In the genomic region with DNA sequence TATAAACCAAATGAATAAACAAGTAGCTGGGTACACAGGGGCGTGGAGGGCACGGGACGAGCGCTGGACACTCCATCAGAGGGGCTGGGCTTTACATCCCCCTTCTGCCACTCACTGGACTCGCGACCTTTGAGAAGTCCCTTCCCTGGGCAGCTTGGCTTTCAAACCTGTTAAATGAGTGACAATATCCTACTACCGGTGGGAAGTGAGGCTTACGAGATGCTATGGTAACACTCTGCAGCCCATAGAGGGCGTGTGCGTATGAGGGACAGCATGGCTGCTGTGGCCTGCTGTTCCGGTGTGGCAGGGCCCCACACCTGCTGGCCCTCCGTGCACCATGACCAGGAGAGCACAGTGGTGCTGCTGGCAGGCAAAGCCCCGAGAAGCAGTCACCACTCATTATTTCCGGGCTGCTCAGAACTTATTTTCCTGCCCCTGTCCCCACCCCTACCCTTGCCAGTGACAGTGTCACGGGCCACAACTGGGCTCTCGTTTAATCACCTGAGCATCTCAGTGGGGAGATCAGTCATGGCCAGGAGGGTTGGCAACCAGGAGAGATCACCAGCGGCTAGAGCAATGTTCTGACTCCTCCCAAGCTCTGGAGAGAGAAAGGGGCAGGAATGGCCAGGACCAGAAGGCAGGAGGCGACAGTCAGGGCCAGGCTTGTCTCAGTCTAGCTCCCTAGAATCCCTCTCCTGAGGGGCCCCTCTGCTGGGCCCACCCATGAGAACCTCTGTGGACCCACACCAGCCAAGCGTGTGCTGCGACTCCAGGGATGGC, we compare ENCODE assay signal across 14 cellular contexts. TPM values are rescaled to one million over a fixed set of nuclear protein-coding genes. Genes with fewer than 3 reads are reported as not detected.
A peak's percentile ranks its signal among the peaks of the same experiment; 100 is the strongest.
DNase-seq lines count a peak whose midpoint lies in the region; TF ChIP-seq lines count a peak whose summit lies in the region.
"Had no signal": no experiment of that assay in that cellular context is flagged by ENCODE, and none has a peak within 500 bp of the region (broad histone marks: within the 10 kb centered on the region; RNA-seq: fewer than 3 reads in every experiment).

No MANE protein-coding gene starts in this region.

- 66 to 93% methylated on average over 2 to 20 of the region's 20 CpGs for WGBS in transverse colon (ENCODE audit: low coverage in 1 of 2), 2 donors

- H3K27ac Mint-ChIP-seq in activated T-cell treated with anti-CD3 and anti-CD28 coated beads, Interleukin-2, amount 50 U/mL, for 24 hours, result peak overlapping the region; percentile 40
- no peak overlapping the region for H3K27ac Mint-ChIP-seq in mesothelial cell of epicardium
- H3K27ac Mint-ChIP-seq: activated CD4-positive, alpha-beta T cell treated with anti-CD3 and anti-CD28 coated beads, Interleukin-2, amount 10 ng/mL, durations not matched to agents 7 days and 5 days; T-cell had no signal

- DNase-seq in activated T-cell treated with anti-CD3 and anti-CD28 coated beads, Interleukin-2, amount 50 U/mL, for 24 hours, result peak; percentile 12
- DNase-seq in activated T-cell treated with anti-CD3 and anti-CD28 coated beads for 4 hours (no peak), epithelial cell of esophagus (ENCODE audit: low read depth) (no peak), transverse colon (peak; percentile 56), inferior parietal cortex (ENCODE audit: extremely low spot score) (no peak), mesothelial cell of epicardium (ENCODE audit: low spot score in 2 of 2, unreplicated experiment in 2 of 2) (no peak)
- DNase-seq: activated CD4-positive, alpha-beta T cell treated with anti-CD3 and anti-CD28 coated beads, Interleukin-2, amount 10 ng/mL, durations not matched to agents 7 days and 5 days; immature natural killer cell; Kasumi-1; NCI-H2081; T-cell had no signal

- no peak for TF ChIP-seq POLR2A in transverse colon (IDR thresholded peaks at IDR 0.05)

- no peaks in the 10 kb centered on the region for H3K9me3 ChIP-seq in transverse colon
- H3K9me3 ChIP-seq: tibial nerve had no signal

- H3K27me3 ChIP-seq in transverse colon, result no peaks in the 10 kb centered on the region
- H3K27me3 ChIP-seq: cardiac muscle cell, tibial nerve had no signal

- no peak for TF ChIP-seq EP300 in transverse colon (IDR thresholded peaks at IDR 0.05; ENCODE audit: low read depth)

- H3K4me1 ChIP-seq in transverse colon, result peaks cover 14 to 70% (median 47%) of the 10 kb centered on the region in 4 donors

- intact Hi-C loops in transverse colon (cut with DNase I; ENCODE audit: low total_unique reads), result no loop called here

- in situ Hi-C loops in transverse colon (cut with MboI; ENCODE audit: low pct_ligation_motif_present in 1 of 4, low pct_unique_long_range_greater_than_20kb in 1 of 4, low sequenced_read_pairs in 3 of 4), result loop anchor here in 1 of 4 donors (25.0 kb wide), 1 partner anchor 181 kb away; no protein-coding TSS in a partner anchor

- peak overlapping the region; percentile 87 to 91 (median 88) for H3K27ac ChIP-seq in transverse colon
- H3K27ac ChIP-seq: cardiac muscle cell had no signal

- no peak overlapping the region for H3K4me3 Mint-ChIP-seq in activated T-cell treated with anti-CD3 and anti-CD28 coated beads, Interleukin-2, amount 50 U/mL, for 24 hours
- no peak overlapping the region for H3K4me3 Mint-ChIP-seq in mesothelial cell of epicardium
- H3K4me3 Mint-ChIP-seq: activated CD4-positive, alpha-beta T cell treated with anti-CD3 and anti-CD28 coated beads, Interleukin-2, amount 10 ng/mL, durations not matched to agents 7 days and 5 days; immature natural killer cell; T-cell had no signal

- H3K36me3 Mint-ChIP-seq in activated T-cell treated with anti-CD3 and anti-CD28 coated beads, Interleukin-2, amount 50 U/mL, for 24 hours (ENCODE audit: low read depth), result peaks cover 62% of the 10 kb centered on the region
- H3K36me3 Mint-ChIP-seq in mesothelial cell of epicardium, result peaks cover 22% of the 10 kb centered on the region

- H3K9me3 Mint-ChIP-seq in activated T-cell treated with anti-CD3 and anti-CD28 coated beads, Interleukin-2, amount 50 U/mL, for 24 hours, result no peaks in the 10 kb centered on the region
- no peaks in the 10 kb centered on the region for H3K9me3 Mint-ChIP-seq in mesothelial cell of epicardium
- H3K9me3 Mint-ChIP-seq: activated CD4-positive, alpha-beta T cell treated with anti-CD3 and anti-CD28 coated beads, Interleukin-2, amount 10 ng/mL, durations not matched to agents 7 days and 5 days; immature natural killer cell; T-cell had no signal

- H3K36me3 ChIP-seq in transverse colon, result peaks cover 0 to 7% (median 0%) of the 10 kb centered on the region in 4 donors
- H3K36me3 ChIP-seq: cardiac muscle cell had no signal

- TF ChIP-seq CTCF in epithelial cell of esophagus (IDR thresholded peaks at IDR 0.05; ENCODE audit: insufficient read depth, low read depth, low read length, missing control alignments) (peak; percentile 11), transverse colon (IDR thresholded peaks at IDR 0.05) (peak; percentile 8 to 70 (median 32)), mesothelial cell of epicardium (IDR thresholded peaks at IDR 0.05; ENCODE audit: unreplicated experiment) (no peak)

- no peaks in the 10 kb centered on the region for H3K27me3 Mint-ChIP-seq in activated T-cell treated with anti-CD3 and anti-CD28 coated beads, Interleukin-2, amount 50 U/mL, for 24 hours
- H3K27me3 Mint-ChIP-seq in mesothelial cell of epicardium (ENCODE audit: low read depth), result no peaks in the 10 kb centered on the region
- H3K27me3 Mint-ChIP-seq: activated CD4-positive, alpha-beta T cell treated with anti-CD3 and anti-CD28 coated beads, Interleukin-2, amount 10 ng/mL, durations not matched to agents 7 days and 5 days; T-cell had no signal

- peaks cover under 1% of the 10 kb centered on the region for H3K4me1 Mint-ChIP-seq in activated T-cell treated with anti-CD3 and anti-CD28 coated beads, Interleukin-2, amount 50 U/mL, for 24 hours (ENCODE audit: low read depth)
- peaks cover 2% of the 10 kb centered on the region for H3K4me1 Mint-ChIP-seq in mesothelial cell of epicardium
- H3K4me1 Mint-ChIP-seq: activated CD4-positive, alpha-beta T cell treated with anti-CD3 and anti-CD28 coated beads, Interleukin-2, amount 10 ng/mL, durations not matched to agents 7 days and 5 days had no signal

- H3K4me3 ChIP-seq in epithelial cell of esophagus (ENCODE audit: low read length), result no peak overlapping the region
- H3K4me3 ChIP-seq in transverse colon, result no peak overlapping the region
- H3K4me3 ChIP-seq: cardiac muscle cell, skin epidermis, tibial nerve had no signal

RNA-seq across cellular contexts. Expression of a gene that starts 10.5 kb away (rescaled TPM):
- total RNA-seq in transverse colon (100 to 1,000 TPM; 167 to 272 (median 265) TPM), mesothelial cell of epicardium (43.3 to 46.8 TPM (median 44.1 TPM) in 3 replicates)

RNA-seq across cellular contexts. Expression of a gene that starts 17.3 kb away (rescaled TPM):
- 100 to 1,000 TPM; 158 to 320 (median 207) TPM for total RNA-seq in transverse colon
- total RNA-seq in mesothelial cell of epicardium, result 81.4 to 82.5 TPM (median 81.9 TPM) in 3 replicates

RNA-seq across cellular contexts. Expression of a gene that starts 17.4 kb away (rescaled TPM):
- total RNA-seq in transverse colon, result 10 to 100 TPM in 1 of 4 donors, 1 to 10 TPM in 3; 1.8 to 12.7 (median 8.5) TPM
- 23.4 to 27.7 TPM (median 26.2 TPM) in 3 replicates for total RNA-seq in mesothelial cell of epicardium

RNA-seq across cellular contexts. Expression of a gene that starts 40.6 kb away (rescaled TPM):
- total RNA-seq in transverse colon (1 to 10 TPM; 1.1 to 4.9 (median 2.6) TPM), mesothelial cell of epicardium (39.4 to 46.0 TPM (median 42.8 TPM) in 3 replicates)

RNA-seq across cellular contexts. Expression of a gene that starts 42.3 kb away (rescaled TPM):
- total RNA-seq in transverse colon (10 to 100 TPM in 3 of 4 donors, 1 to 10 TPM in 1; 3.8 to 32.4 (median 26.5) TPM), mesothelial cell of epicardium (52.7 to 54.7 TPM (median 53.9 TPM) in 3 replicates)

Comparison
In these comparisons a context has a peak if more than half of its experiments do, and no peak if none do; other contexts are left out.
1. DNase-seq: peak in activated T-cell treated with anti-CD3 and anti-CD28 coated beads, Interleukin-2, amount 50 U/mL, for 24 hours (single experiment) and transverse colon (single experiment); none in activated T-cell treated with anti-CD3 and anti-CD28 coated beads for 4 hours (single experiment), epithelial cell of esophagus (single experiment), inferior parietal cortex (single experiment) and mesothelial cell of epicardium (0 of 2).